In the genomic region with DNA sequence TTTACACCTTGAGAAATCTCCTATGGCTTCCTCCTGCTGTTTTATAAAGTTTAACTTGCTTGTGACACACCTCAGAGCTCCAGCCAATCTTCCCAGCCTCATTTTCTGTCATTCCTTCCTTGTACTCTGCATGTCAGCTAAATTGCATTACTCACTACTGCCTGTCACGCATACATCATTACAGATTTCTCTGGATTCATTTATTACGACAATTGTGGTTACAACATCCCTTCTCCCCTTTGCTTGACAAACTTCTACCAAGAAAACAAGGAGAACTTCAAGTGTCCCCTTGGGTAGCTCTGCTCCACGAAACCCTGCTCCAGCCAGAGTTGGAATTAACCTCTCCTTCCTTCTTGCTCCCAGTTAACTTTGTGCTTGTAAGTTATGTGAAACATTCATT, we compare ENCODE assay signal across 13 cellular contexts. TPM values are rescaled to one million over a fixed set of nuclear protein-coding genes. Genes with fewer than 3 reads are reported as not detected.
A peak's percentile ranks its signal among the peaks of the same experiment; 100 is the strongest.
DNase-seq lines count a peak whose midpoint lies in the region; ATAC-seq, FAIRE-seq and TF ChIP-seq lines count a peak whose summit lies in the region.
"Had no signal": no experiment of that assay in that cellular context is flagged by ENCODE, and none has a peak within 500 bp of the region (broad histone marks: within the 10 kb centered on the region; RNA-seq: fewer than 3 reads in every experiment).

No MANE protein-coding gene starts in this region.

- H3K9ac ChIP-seq in HepG2 (ENCODE audit: insufficient read depth, low read depth, low read length), result no peak overlapping the region

- peak; percentile 43 for TF ChIP-seq POLR2A in right lobe of liver (IDR thresholded peaks at IDR 0.05)
- no peak for TF ChIP-seq POLR2A in HepG2 (IDR thresholded peaks at IDR 0.05; ENCODE audit: insufficient read depth in 1 of 2, low read depth in 2 of 2, low read length in 2 of 2)

- no peaks in the 10 kb centered on the region for H3K27me3 Mint-ChIP-seq in activated T-helper 17 cell treated with anti-CD3 and anti-CD28 coated beads, Interleukin-2, amount 50 U/mL, for 72 hours
- H3K27me3 Mint-ChIP-seq in activated T-cell treated with anti-CD3 and anti-CD28 coated beads, Interleukin-2, amount 50 U/mL, for 4 hours (ENCODE audit: low read depth), result no peaks in the 10 kb centered on the region

- intact Hi-C loops in right lobe of liver (cut with DNase I) (no loop called here), HepG2 (cut with micrococcal nuclease; ENCODE audit: unreplicated experiment) (no loop called here), upper lobe of right lung (cut with DNase I) (no loop called here)

- CTCF ChIA-PET in HepG2 (lab: Yijun Ruan, JAX; ENCODE audit: low intra/inter-chr PET ratio, low total read pairs), result no interaction called here

- H3K36me3 Mint-ChIP-seq in activated T-helper 17 cell treated with anti-CD3 and anti-CD28 coated beads, Interleukin-2, amount 50 U/mL, for 72 hours (ENCODE audit: low read depth), result peaks cover 44% of the 10 kb centered on the region
- peaks cover 24% of the 10 kb centered on the region for H3K36me3 Mint-ChIP-seq in activated T-cell treated with anti-CD3 and anti-CD28 coated beads, Interleukin-2, amount 50 U/mL, for 4 hours (ENCODE audit: insufficient read depth)

- BruUV-seq in HepG2 (replicated peaks; lab: Mats Ljungman, UMichigan), result no TSS peak

- peaks cover 0 to 62% (median 12%) of the 10 kb centered on the region in 4 donors for H3K4me1 ChIP-seq in right lobe of liver
- peaks cover 7% of the 10 kb centered on the region for H3K4me1 ChIP-seq in HepG2 (ENCODE audit: insufficient read depth, low read length)
- H3K4me1 ChIP-seq in upper lobe of right lung, result peaks cover 43% of the 10 kb centered on the region

- 42% methylated on average over 3 of the region's 3 CpGs for WGBS in right lobe of liver (ENCODE audit: insufficient coverage, low coverage, low lambda C conversion rate, missing lambda C conversion rate)
- WGBS in HepG2 (ENCODE audit: low lambda C conversion rate), result 99% methylated on average over 3 of the region's 3 CpGs

- H3K27me3 ChIP-seq in right lobe of liver (no peaks in the 10 kb centered on the region), HepG2 (ENCODE audit: control insufficient read depth in 1 of 2, insufficient read depth in 2 of 2, low read length in 2 of 2) (no peaks in the 10 kb centered on the region), upper lobe of right lung (no peaks in the 10 kb centered on the region)
- H3K27me3 ChIP-seq: heart right ventricle had no signal

- ATAC-seq in right lobe of liver (peak in 1 of 4 donors; percentile 64), HepG2 (no peak), upper lobe of right lung (peak; percentile 54)
- ATAC-seq in activated T-helper 17 cell treated with anti-CD3 and anti-CD28 coated beads, Interleukin-2, amount 50 U/mL, for 72 hours (replicated peaks), result peak; percentile 38
- no peak for ATAC-seq in activated T-cell treated with anti-CD3 and anti-CD28 coated beads, Interleukin-2, amount 50 U/mL, for 4 hours

- peak overlapping the region in 2 of 3 donors; percentile 76 to 82 for H3K27ac ChIP-seq in right lobe of liver
- H3K27ac ChIP-seq in HepG2 (ENCODE audit: extremely low read length, insufficient read depth, low read length), result no peak overlapping the region
- H3K27ac ChIP-seq in upper lobe of right lung, result no peak overlapping the region

- H3K9me3 Mint-ChIP-seq in activated T-helper 17 cell treated with anti-CD3 and anti-CD28 coated beads, Interleukin-2, amount 50 U/mL, for 72 hours, result no peaks in the 10 kb centered on the region
- H3K9me3 Mint-ChIP-seq in activated T-cell treated with anti-CD3 and anti-CD28 coated beads, Interleukin-2, amount 50 U/mL, for 4 hours, result no peaks in the 10 kb centered on the region

- peaks cover 68% of the 10 kb centered on the region for H3K4me1 Mint-ChIP-seq in activated T-helper 17 cell treated with anti-CD3 and anti-CD28 coated beads, Interleukin-2, amount 50 U/mL, for 72 hours
- peaks cover 91% of the 10 kb centered on the region for H3K4me1 Mint-ChIP-seq in activated T-cell treated with anti-CD3 and anti-CD28 coated beads, Interleukin-2, amount 50 U/mL, for 4 hours (ENCODE audit: low read depth)

- peaks cover 3% of the 10 kb centered on the region; the same call in 1 of the 2 replicates for H4K20me1 ChIP-seq in HepG2 (ENCODE audit: insufficient read depth, low read length)

- no peak for TF ChIP-seq EP300 in HepG2 (IDR thresholded peaks at IDR 0.05; ENCODE audit: low read depth in 2 of 2, low read length in 2 of 2)
- no peak for TF ChIP-seq EP300 in HepG2 (CRISPR knock-in tag; IDR thresholded peaks at IDR 0.05; ENCODE audit: borderline replicate concordance)

- TF ChIP-seq RAD21 in HepG2 (CRISPR knock-in tag; IDR thresholded peaks at IDR 0.05), result no peak

- DNase-seq in right lobe of liver (no peak), HepG2 (ENCODE audit: low spot score) (no peak), kidney tubule cell (ENCODE audit: low spot score) (peak; percentile 92), upper lobe of right lung (no peak), NCI-H1417 treated with DMSO at 0.1 percent for 48 hours (lab: John Stamatoyannopoulos, UW) (no peak), HPDE6-E6E7 (ENCODE audit: extremely low spot score) (no peak)
- no peak for DNase-seq in activated T-cell treated with anti-CD3 and anti-CD28 coated beads, Interleukin-2, amount 50 U/mL, for 4 hours
- DNase-seq: DMS53, heart right ventricle, NCI-H1694, T-helper 1 cell had no signal

- TF ChIP-seq CTCF in right lobe of liver (IDR thresholded peaks at IDR 0.05), result no peak
- no peak for TF ChIP-seq CTCF in HepG2 (CRISPR knock-in tag; IDR thresholded peaks at IDR 0.05)
- no peak for TF ChIP-seq CTCF in upper lobe of right lung (IDR thresholded peaks at IDR 0.05)

- no peak for FAIRE-seq in HepG2 (lab: Jason Lieb, UNC)

- no peak overlapping the region for H3K4me2 ChIP-seq in HepG2 (ENCODE audit: low read depth, low read length)

- H3K4me3 Mint-ChIP-seq in activated T-helper 17 cell treated with anti-CD3 and anti-CD28 coated beads, Interleukin-2, amount 50 U/mL, for 72 hours, result peak overlapping the region; percentile 45
- H3K4me3 Mint-ChIP-seq in activated T-cell treated with anti-CD3 and anti-CD28 coated beads, Interleukin-2, amount 50 U/mL, for 4 hours, result no peak overlapping the region

- H3K79me2 ChIP-seq in HepG2 (ENCODE audit: insufficient read depth, low read length), result no peaks in the 10 kb centered on the region

- H3K4me3 ChIP-seq in right lobe of liver (no peak overlapping the region), HepG2 (replicated peaks in 1 of 3; ENCODE audit: insufficient read depth in 1 of 3, low read depth in 2 of 3, low read length in 3 of 3) (no peak overlapping the region), upper lobe of right lung (no peak overlapping the region)
- H3K4me3 ChIP-seq: heart right ventricle had no signal

- in situ Hi-C loops in HepG2 (cut with HindIII; ENCODE audit: extremely low pct_ligation_motif_present, low pct_unique_long_range_greater_than_20kb), result no loop called here

- H2AFZ ChIP-seq in HepG2 (ENCODE audit: low read length), result no peak overlapping the region

- POLR2A ChIA-PET in HepG2 (lab: Yijun Ruan, JAX), result no interaction called here

- H3K9me3 ChIP-seq in right lobe of liver, result no peaks in the 10 kb centered on the region
- H3K9me3 ChIP-seq in HepG2 (ENCODE audit: low read length), result no peaks in the 10 kb centered on the region
- H3K9me3 ChIP-seq in upper lobe of right lung, result no peaks in the 10 kb centered on the region
- H3K9me3 ChIP-seq: heart right ventricle had no signal

- H3K27ac Mint-ChIP-seq in activated T-helper 17 cell treated with anti-CD3 and anti-CD28 coated beads, Interleukin-2, amount 50 U/mL, for 72 hours, result peak overlapping the region; percentile 16

- H3K36me3 ChIP-seq in right lobe of liver (no peaks in the 10 kb centered on the region), HepG2 (replicated peaks in 1 of 2; ENCODE audit: control insufficient read depth in 1 of 2, insufficient read depth in 2 of 2, low read length in 2 of 2) (peaks cover 2 to 11% of the 10 kb centered on the region in 2 experiments; a peak in 4 of 5 replicates), upper lobe of right lung (no peaks in the 10 kb centered on the region)

RNA-seq across cellular contexts. Expression of a gene that starts 22.0 kb away (rescaled TPM):
- total RNA-seq in right lobe of liver (under 1 TPM in 2 of 6 experiments, not detected in 4; 0.13 to 0.17 TPM), HepG2 (2016; rRNA removed; fragmentation: Illumina TruSeq; extraction: Trizol) (not detected in 2 replicates), upper lobe of right lung (0.58 TPM)
- total RNA-seq in HepG2 (2016; cell fraction: cytosol; rRNA removed; fragmentation: Illumina TruSeq; extraction: Trizol; ENCODE audit: low read depth), result not detected in 2 replicates
- not detected in 2 replicates for total RNA-seq in HepG2 (2016; cell fraction: insoluble cytoplasmic fraction; rRNA removed; fragmentation: Illumina TruSeq; extraction: Trizol)
- not detected in 2 replicates for total RNA-seq in HepG2 (2016; cell fraction: membrane; rRNA removed; fragmentation: Illumina TruSeq; extraction: Trizol)
- not detected in 2 replicates for total RNA-seq in HepG2 (2016; cell fraction: nucleus; rRNA removed; fragmentation: Illumina TruSeq; extraction: Trizol)
- polyA plus RNA-seq in HepG2 (2011; rRNA removed), result not detected in 2 replicates
- not detected in 2 replicates for polyA plus RNA-seq in HepG2 (2011; cell fraction: cytosol; rRNA removed)
- polyA plus RNA-seq in HepG2 (2011; cell fraction: nucleus; rRNA removed), result not detected in 2 replicates
- 0.09 and 0.13 TPM in 2 replicates for polyA plus RNA-seq in HepG2 (2012)
- polyA plus RNA-seq in HepG2 (2016; cell fraction: cytosol; fragmentation: Illumina TruSeq; extraction: Trizol; ENCODE audit: low read depth), result not detected in 2 replicates
- polyA plus RNA-seq in HepG2 (2016; cell fraction: insoluble cytoplasmic fraction; fragmentation: Illumina TruSeq; extraction: Trizol; ENCODE audit: low read depth), result not detected in 2 replicates
- not detected in 2 replicates for polyA plus RNA-seq in HepG2 (2016; cell fraction: membrane; fragmentation: Illumina TruSeq; extraction: Trizol; ENCODE audit: low read depth)
- polyA plus RNA-seq in HepG2 (2016; cell fraction: nucleus; fragmentation: Illumina TruSeq; extraction: Trizol; ENCODE audit: insufficient read depth, low read depth), result not detected in 2 replicates
- not detected in 2 replicates for polyA minus RNA-seq in HepG2 (2011; rRNA and poly(A)+ RNA removed; ENCODE audit: low replicate concordance)
- polyA minus RNA-seq in HepG2 (2011; cell fraction: cytosol; rRNA and poly(A)+ RNA removed), result not detected in 2 replicates
- 0.26 TPM in 1 of 2 replicates, not detected in the other for polyA minus RNA-seq in HepG2 (2011; cell fraction: nucleus; rRNA and poly(A)+ RNA removed)
- total RNA-seq in activated T-helper 17 cell treated with anti-CD3 and anti-CD28 coated beads, Interleukin-2, amount 50 U/mL, for 72 hours, result 10 to 100 TPM in 1 of 2 donors, 1 to 10 TPM in 1; 8.7 to 10.1 TPM
- total RNA-seq in activated T-cell treated with anti-CD3 and anti-CD28 coated beads, Interleukin-2, amount 50 U/mL, for 4 hours, result 1 to 10 TPM; 3.3 to 4.0 (median 3.9) TPM
- total RNA-seq: osteocyte had no signal
- polyA plus RNA-seq: heart right ventricle had no signal

RNA-seq across cellular contexts. Expression of a gene that starts 27.0 kb away (rescaled TPM):
- total RNA-seq in right lobe of liver (1 to 10 TPM in 3 of 6 experiments, under 1 TPM in 3; 0.26 to 3.2 (median 1.0) TPM), HepG2 (2016; rRNA removed; fragmentation: Illumina TruSeq; extraction: Trizol) (not detected in 2 replicates), upper lobe of right lung (13.6 TPM)
- not detected in 2 replicates for total RNA-seq in HepG2 (2016; cell fraction: cytosol; rRNA removed; fragmentation: Illumina TruSeq; extraction: Trizol; ENCODE audit: low read depth)
- total RNA-seq in HepG2 (2016; cell fraction: insoluble cytoplasmic fraction; rRNA removed; fragmentation: Illumina TruSeq; extraction: Trizol), result not detected in 2 replicates
- total RNA-seq in HepG2 (2016; cell fraction: membrane; rRNA removed; fragmentation: Illumina TruSeq; extraction: Trizol), result not detected in 2 replicates
- not detected in 2 replicates for total RNA-seq in HepG2 (2016; cell fraction: nucleus; rRNA removed; fragmentation: Illumina TruSeq; extraction: Trizol)
- polyA plus RNA-seq in HepG2 (2011; rRNA removed), result not detected in 2 replicates
- not detected in 2 replicates for polyA plus RNA-seq in HepG2 (2011; cell fraction: cytosol; rRNA removed)
- polyA plus RNA-seq in HepG2 (2011; cell fraction: nucleus; rRNA removed), result not detected in 2 replicates
- 0.08 TPM in 1 of 2 replicates, not detected in the other for polyA plus RNA-seq in HepG2 (2012)
- polyA plus RNA-seq in HepG2 (2016; cell fraction: cytosol; fragmentation: Illumina TruSeq; extraction: Trizol; ENCODE audit: low read depth), result not detected in 2 replicates
- polyA plus RNA-seq in HepG2 (2016; cell fraction: insoluble cytoplasmic fraction; fragmentation: Illumina TruSeq; extraction: Trizol; ENCODE audit: low read depth), result not detected in 2 replicates
- polyA plus RNA-seq in HepG2 (2016; cell fraction: membrane; fragmentation: Illumina TruSeq; extraction: Trizol; ENCODE audit: low read depth), result not detected in 2 replicates
- polyA plus RNA-seq in HepG2 (2016; cell fraction: nucleus; fragmentation: Illumina TruSeq; extraction: Trizol; ENCODE audit: insufficient read depth, low read depth), result not detected in 2 replicates
- polyA minus RNA-seq in HepG2 (2011; rRNA and poly(A)+ RNA removed; ENCODE audit: low replicate concordance), result not detected in 2 replicates
- not detected in 2 replicates for polyA minus RNA-seq in HepG2 (2011; cell fraction: cytosol; rRNA and poly(A)+ RNA removed)
- polyA minus RNA-seq in HepG2 (2011; cell fraction: nucleus; rRNA and poly(A)+ RNA removed), result 0.26 TPM in 1 of 2 replicates, not detected in the other
- total RNA-seq in activated T-helper 17 cell treated with anti-CD3 and anti-CD28 coated beads, Interleukin-2, amount 50 U/mL, for 72 hours, result 10 to 100 TPM; 92.4 to 95.1 TPM
- 10 to 100 TPM; 48.6 to 86.8 (median 65.7) TPM for total RNA-seq in activated T-cell treated with anti-CD3 and anti-CD28 coated beads, Interleukin-2, amount 50 U/mL, for 4 hours

Comparison
In these comparisons a context has a peak if more than half of its experiments do, and no peak if none do; other contexts are left out.
1. H3K27ac ChIP-seq: peak in right lobe of liver (2 of 3); none in HepG2 (single experiment) and upper lobe of right lung (single experiment).
2. ATAC-seq: peak in activated T-helper 17 cell treated with anti-CD3 and anti-CD28 coated beads, Interleukin-2, amount 50 U/mL, for 72 hours (single experiment) and upper lobe of right lung (single experiment); none in HepG2 (single experiment) and activated T-cell treated with anti-CD3 and anti-CD28 coated beads, Interleukin-2, amount 50 U/mL, for 4 hours (0 of 2).